Comparison of ENCODE assay signal across 24 cellular contexts in the genomic region with DNA sequence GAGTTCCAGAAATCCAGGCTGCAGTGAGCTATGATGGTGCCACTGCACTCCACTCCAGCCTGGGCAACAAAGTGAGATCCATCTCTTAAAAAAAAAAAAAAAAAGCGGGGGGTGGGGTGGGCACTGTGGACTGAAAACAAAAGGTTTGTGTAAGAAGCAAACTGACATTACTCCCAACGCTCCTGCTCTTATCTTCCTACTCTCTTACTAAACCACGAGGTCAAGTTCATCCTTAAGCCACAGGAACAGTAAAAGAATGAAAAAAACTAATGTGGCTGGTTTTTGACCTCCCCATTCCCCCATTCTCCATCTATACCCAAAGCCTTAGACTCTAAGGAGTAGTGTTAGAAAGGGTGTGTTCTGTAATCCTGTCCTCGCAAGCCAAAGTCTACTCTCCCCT. TPM values are rescaled to one million over a fixed set of nuclear protein-coding genes. Genes with fewer than 3 reads are reported as not detected.
DNase-seq lines count a peak whose midpoint lies in the region; ATAC-seq, FAIRE-seq and TF ChIP-seq lines count a peak whose summit lies in the region.
"Had no signal": no experiment of that assay in that cellular context is flagged by ENCODE, and none has a peak within 500 bp of the region (broad histone marks: within the 10 kb centered on the region; RNA-seq: fewer than 3 reads in every experiment).

No MANE protein-coding gene starts in this region.

- TF ChIP-seq CTCF in astrocyte (IDR thresholded peaks at IDR 0.05; ENCODE audit: insufficient read depth, low read depth, low read length) (no peak), tibial nerve (IDR thresholded peaks at IDR 0.05) (no peak)

- no peaks in the 10 kb centered on the region for H3K9me3 Mint-ChIP-seq in activated naive CD4-positive, alpha-beta T cell treated with anti-CD3 and anti-CD28 coated beads, Interleukin-2, amount 50 U/mL, for 72 hours
- H3K9me3 Mint-ChIP-seq in astrocyte (ENCODE audit: unreplicated experiment), result no peaks in the 10 kb centered on the region
- H3K9me3 Mint-ChIP-seq: CD4-positive, CD25-positive, alpha-beta regulatory T cell had no signal

- no peaks in the 10 kb centered on the region for H3K9me3 ChIP-seq in astrocyte (ENCODE audit: insufficient read depth, low read depth, low read length)
- H3K9me3 ChIP-seq in tibial nerve, result no peaks in the 10 kb centered on the region
- H3K9me3 ChIP-seq: BE2C, Caco-2 had no signal

- H3K27ac ChIP-seq in astrocyte (ENCODE audit: low read depth, low read length), result no peak overlapping the region
- H3K27ac ChIP-seq in temporal lobe (ENCODE audit: low read depth, low read length), result peak overlapping the region; percentile 76
- H3K27ac ChIP-seq in tibial nerve, result no peak overlapping the region
- H3K27ac ChIP-seq: GM23248 had no signal

- no peak overlapping the region for H3K4me2 ChIP-seq in astrocyte (ENCODE audit: low read length)

- peaks cover 29% of the 10 kb centered on the region for H3K36me3 ChIP-seq in astrocyte (ENCODE audit: insufficient read depth, low read length)
- peaks cover 0 to 93% (median 0%) of the 10 kb centered on the region in 3 donors for H3K36me3 ChIP-seq in tibial nerve

- H3K27ac Mint-ChIP-seq in activated naive CD4-positive, alpha-beta T cell treated with anti-CD3 and anti-CD28 coated beads, Interleukin-2, amount 50 U/mL, for 72 hours, result peak overlapping the region; percentile 42 to 79
- H3K27ac Mint-ChIP-seq in astrocyte (ENCODE audit: unreplicated experiment), result no peak overlapping the region

- H4K20me1 ChIP-seq in astrocyte (ENCODE audit: insufficient read depth, low read length), result peaks cover 30% of the 10 kb centered on the region

- peaks cover 2 to 9% of the 10 kb centered on the region in 2 donors for H3K36me3 Mint-ChIP-seq in activated naive CD4-positive, alpha-beta T cell treated with anti-CD3 and anti-CD28 coated beads, Interleukin-2, amount 50 U/mL, for 72 hours
- peaks cover 29% of the 10 kb centered on the region for H3K36me3 Mint-ChIP-seq in astrocyte (ENCODE audit: low read depth, unreplicated experiment)

- peaks cover 8% of the 10 kb centered on the region for H3K79me2 ChIP-seq in astrocyte (ENCODE audit: insufficient read depth, low read length)

- H3K4me3 Mint-ChIP-seq in astrocyte (ENCODE audit: unreplicated experiment), result no peak overlapping the region
- H3K4me3 Mint-ChIP-seq: CD4-positive, CD25-positive, alpha-beta regulatory T cell had no signal

- H3K27me3 ChIP-seq in astrocyte (ENCODE audit: insufficient read depth, low read length) (no peaks in the 10 kb centered on the region), tibial nerve (no peaks in the 10 kb centered on the region)
- H3K27me3 ChIP-seq: BE2C had no signal

- no peak for DNase-seq in activated naive CD4-positive, alpha-beta T cell treated with anti-CD3 and anti-CD28 coated beads, Interleukin-2, amount 50 U/mL, for 72 hours (ENCODE audit: low spot score in 2 of 2)
- no peak for DNase-seq in activated naive CD4-positive, alpha-beta T cell (lab: John Stamatoyannopoulos, UW)
- DNase-seq in astrocyte (ENCODE audit: low read depth), result peak; percentile 25
- peak; percentile 41 for DNase-seq in iris pigment epithelial cell (ENCODE audit: low read depth)
- no peak for DNase-seq in tibial nerve (ENCODE audit: low spot score in 2 of 2)
- DNase-seq: BE2C; Caco-2; CD4-positive, CD25-positive, alpha-beta regulatory T cell; GF-D8; GM23248; HCEC 1CT; KBM-7; MV-4-11; NCI-H1417; NCI-H187; NCI-H226; NCI-H524; NCI-H82; RPMI8226; SIG-M5 had no signal

- H3K4me1 Mint-ChIP-seq in astrocyte (ENCODE audit: low read depth, unreplicated experiment), result peaks cover 42% of the 10 kb centered on the region

- no peak overlapping the region for H2AFZ ChIP-seq in astrocyte (ENCODE audit: low read depth, low read length)
- H2AFZ ChIP-seq: GM23248 had no signal

- H3K27me3 Mint-ChIP-seq in astrocyte (ENCODE audit: low read depth, unreplicated experiment), result no peaks in the 10 kb centered on the region
- H3K27me3 Mint-ChIP-seq: CD4-positive, CD25-positive, alpha-beta regulatory T cell had no signal

- no peak for ATAC-seq in activated naive CD4-positive, alpha-beta T cell treated with anti-CD3 and anti-CD28 coated beads, Interleukin-2, amount 50 U/mL, for 72 hours
- ATAC-seq in HG03457 (IDR thresholded peaks at IDR 0.05; ENCODE audit: unreplicated experiment), result no peak
- no peak for ATAC-seq in GM21381 (IDR thresholded peaks at IDR 0.05; ENCODE audit: unreplicated experiment)

- no peak overlapping the region for H3K9ac ChIP-seq in astrocyte (ENCODE audit: low read length)
- H3K9ac ChIP-seq: GM23248 had no signal

- peaks cover 18% of the 10 kb centered on the region for H3K4me1 ChIP-seq in astrocyte (ENCODE audit: insufficient read depth, low read length)
- no peaks in the 10 kb centered on the region for H3K4me1 ChIP-seq in tibial nerve
- H3K4me1 ChIP-seq: BE2C, Caco-2 had no signal

- TF ChIP-seq EP300 in tibial nerve (IDR thresholded peaks at IDR 0.05), result no peak

- H3K4me3 ChIP-seq in astrocyte (ENCODE audit: insufficient read depth, low read depth, low read length), result no peak overlapping the region
- H3K4me3 ChIP-seq in tibial nerve, result no peak overlapping the region
- H3K4me3 ChIP-seq: GM23248 had no signal

- no peak for FAIRE-seq in astrocyte (lab: Jason Lieb, UNC)

- 73 to 76% methylated on average over 4 of the region's 4 CpGs for WGBS in tibial nerve, 2 donors

- TF ChIP-seq POLR2A in tibial nerve (IDR thresholded peaks at IDR 0.05), result no peak

RNA-seq across cellular contexts. Expression of a gene that starts 30.8 kb away (rescaled TPM):
- total RNA-seq in activated naive CD4-positive, alpha-beta T cell treated with anti-CD3 and anti-CD28 coated beads, Interleukin-2, amount 50 U/mL, for 72 hours, result under 1 TPM; 0.47 to 0.93 TPM
- total RNA-seq in astrocyte, result 0.41 and 0.48 TPM in 2 replicates
- total RNA-seq in temporal lobe, result 0.74 TPM
- 1 to 10 TPM in 2 of 4 donors, under 1 TPM in 2; 0.44 to 3.3 (median 1.2) TPM for total RNA-seq in tibial nerve
- total RNA-seq: A172, GM23248 had no signal

RNA-seq across cellular contexts. Expression of a gene that starts 37.4 kb away (rescaled TPM):
- total RNA-seq in activated naive CD4-positive, alpha-beta T cell treated with anti-CD3 and anti-CD28 coated beads, Interleukin-2, amount 50 U/mL, for 72 hours, result 10 to 100 TPM; 87.0 to 98.8 TPM
- 89.8 and 98.6 TPM in 2 replicates for total RNA-seq in astrocyte
- 20.2 TPM for total RNA-seq in temporal lobe
- total RNA-seq in tibial nerve, result 10 to 100 TPM; 24.9 to 41.4 (median 33.8) TPM

RNA-seq across cellular contexts. Expression of a gene that starts 46.3 kb away (rescaled TPM):
- 10 to 100 TPM; 16.6 to 25.1 TPM for total RNA-seq in activated naive CD4-positive, alpha-beta T cell treated with anti-CD3 and anti-CD28 coated beads, Interleukin-2, amount 50 U/mL, for 72 hours
- 40.3 and 42.1 TPM in 2 replicates for total RNA-seq in astrocyte
- total RNA-seq in temporal lobe, result 80.6 TPM
- 10 to 100 TPM; 25.9 to 36.9 (median 29.3) TPM for total RNA-seq in tibial nerve

RNA-seq across cellular contexts. Expression of a gene that starts 46.7 kb away (rescaled TPM):
- total RNA-seq in activated naive CD4-positive, alpha-beta T cell treated with anti-CD3 and anti-CD28 coated beads, Interleukin-2, amount 50 U/mL, for 72 hours, result 10 to 100 TPM; 38.1 to 41.0 TPM
- total RNA-seq in astrocyte, result 42.5 and 43.5 TPM in 2 replicates
- total RNA-seq in temporal lobe, result 34.2 TPM
- 100 to 1,000 TPM in 1 of 4 donors, 10 to 100 TPM in 3; 57.0 to 115 (median 70.7) TPM for total RNA-seq in tibial nerve

Comparison
In these comparisons a context has a peak if more than half of its experiments do, and no peak if none do; other contexts are left out.
1. DNase-seq: peak in astrocyte (single experiment) and iris pigment epithelial cell (single experiment); none in activated naive CD4-positive, alpha-beta T cell treated with anti-CD3 and anti-CD28 coated beads, Interleukin-2, amount 50 U/mL, for 72 hours (0 of 2), activated naive CD4-positive, alpha-beta T cell (0 of 4) and tibial nerve (0 of 2).